ENCODE assay signal across 24 cellular contexts in the genomic region with DNA sequence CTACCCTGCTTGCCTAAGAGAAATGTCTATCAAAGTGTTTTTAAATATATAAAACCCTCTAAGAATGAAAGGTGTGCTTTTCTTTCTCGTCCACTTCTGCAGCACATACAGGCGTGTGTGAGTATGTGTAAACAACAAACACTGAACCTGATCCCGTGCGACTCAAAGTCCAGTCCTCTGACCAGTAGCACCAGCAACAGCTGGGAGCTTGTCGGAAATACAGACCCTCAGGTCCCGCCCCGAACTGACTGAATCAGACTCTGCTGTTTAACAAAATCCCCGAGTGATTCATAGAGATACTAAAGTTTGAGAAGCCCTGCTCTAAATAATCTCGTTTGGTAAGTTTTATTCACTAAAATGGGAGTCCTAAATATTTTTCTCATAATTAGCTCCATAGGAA.
DNase-seq lines count a peak whose midpoint lies in the region; TF ChIP-seq lines count a peak whose summit lies in the region.
"Had no signal": no experiment of that assay in that cellular context is flagged by ENCODE, and none has a peak within 500 bp of the region (broad histone marks: within the 10 kb centered on the region; RNA-seq: fewer than 3 reads in every experiment).

No MANE protein-coding gene starts in this region.

- peaks cover 22% of the 10 kb centered on the region for H3K4me1 Mint-ChIP-seq in progenitor cell of endocrine pancreas (ENCODE audit: low read depth)

- H3K9me3 Mint-ChIP-seq in progenitor cell of endocrine pancreas (ENCODE audit: low read depth) = no peaks in the 10 kb centered on the region
- H3K9me3 Mint-ChIP-seq: activated CD8-positive, alpha-beta T cell treated with anti-CD3 and anti-CD28 coated beads for 36 hours; activated T-helper 2 cell treated with anti-CD3 and anti-CD28 coated beads, Interferon-gamma antibody, Interleukin-2, Interleukin-4, amounts not matched to agents 10 μg/mL and 5 μg/mL and 100 μg/mL, durations not matched to agents 14 hours and 24 hours and 36 hours; CD8-positive, alpha-beta T cell; natural killer cell treated with Interleukin-12 subunit alpha and Interleukin-12 subunit beta and Interleukin-15 and Interleukin-18, amount 100 ng/mL, for 72 hours had no signal

- no peaks in the 10 kb centered on the region for H3K36me3 Mint-ChIP-seq in progenitor cell of endocrine pancreas (ENCODE audit: insufficient read depth)
- H3K36me3 Mint-ChIP-seq: activated naive CD8-positive, alpha-beta T cell; CD8-positive, alpha-beta T cell; natural killer cell treated with Interleukin-12 subunit alpha and Interleukin-12 subunit beta and Interleukin-15 and Interleukin-18, amount 100 ng/mL, for 72 hours had no signal

- peaks cover 2% of the 10 kb centered on the region for H3K27me3 Mint-ChIP-seq in progenitor cell of endocrine pancreas
- H3K27me3 Mint-ChIP-seq: activated naive CD8-positive, alpha-beta T cell had no signal

- no peak for TF ChIP-seq CTCF in progenitor cell of endocrine pancreas (IDR thresholded peaks at IDR 0.05; ENCODE audit: unreplicated experiment)

- peak overlapping the region; percentile 49 for H3K27ac Mint-ChIP-seq in progenitor cell of endocrine pancreas
- H3K27ac Mint-ChIP-seq: activated CD8-positive, alpha-beta T cell treated with anti-CD3 and anti-CD28 coated beads for 36 hours; activated naive CD8-positive, alpha-beta T cell; activated T-helper 2 cell treated with anti-CD3 and anti-CD28 coated beads, Interferon-gamma antibody, Interleukin-2, Interleukin-4, amounts not matched to agents 10 μg/mL and 5 μg/mL and 100 μg/mL, durations not matched to agents 14 hours and 24 hours and 36 hours; CD8-positive, alpha-beta T cell; natural killer cell treated with Interleukin-12 subunit alpha and Interleukin-12 subunit beta and Interleukin-15 and Interleukin-18, amount 100 ng/mL, for 72 hours had no signal

- no peak overlapping the region for H3K4me3 Mint-ChIP-seq in progenitor cell of endocrine pancreas (ENCODE audit: low read depth)
- H3K4me3 Mint-ChIP-seq: activated CD8-positive, alpha-beta T cell treated with anti-CD3 and anti-CD28 coated beads for 36 hours; activated naive CD8-positive, alpha-beta T cell; CD8-positive, alpha-beta T cell; natural killer cell treated with Interleukin-12 subunit alpha and Interleukin-12 subunit beta and Interleukin-15 and Interleukin-18, amount 100 ng/mL, for 72 hours had no signal

- DNase-seq in AG20443 (ENCODE audit: low spot score) (peak; percentile 20), LHCN-M2 (ENCODE audit: low read depth) (peak; percentile 91), iris pigment epithelial cell (ENCODE audit: low read depth) (peak; percentile 29), progenitor cell of endocrine pancreas (ENCODE audit: low spot score, unreplicated experiment) (no peak), NCI-H345 treated with DMSO at 0.1 percent for 48 hours (lab: John Stamatoyannopoulos, UW; ENCODE audit: unreplicated experiment) (no peak), GM03348 (ENCODE audit: low spot score) (no peak)
- no peak for DNase-seq in stimulated activated CD4-positive, alpha-beta T cell treated with anti-CD3 and anti-CD28 coated beads, Interleukin-2, amount 100 ng/mL, for 48 hours
- no peak for DNase-seq in stimulated activated CD4-positive, alpha-beta T cell treated with anti-CD3 and anti-CD28 coated beads, Interleukin-4, amount 100 ng/mL, for 24 hours
- DNase-seq: activated CD4-positive, alpha-beta T cell treated with anti-CD3 and anti-CD28 coated beads for 1 hour; activated CD8-positive, alpha-beta T cell treated with anti-CD3 and anti-CD28 coated beads for 36 hours; CD8-positive, alpha-beta T cell; central memory CD4-positive, alpha-beta T cell; gastrocnemius medialis; GF-D8; left ventricle myocardium inferior; NCI-H1105; NCI-H2029 treated with DMSO at 0.1 percent for 48 hours; NCI-H69; ovary; RPMI8226; stimulated activated naive CD4-positive, alpha-beta T cell had no signal

Comparison
In these comparisons a context has a peak if more than half of its experiments do, and no peak if none do; other contexts are left out.
1. DNase-seq: peak in AG20443 (single experiment), LHCN-M2 (single experiment) and iris pigment epithelial cell (single experiment); none in progenitor cell of endocrine pancreas (single experiment), stimulated activated CD4-positive, alpha-beta T cell treated with anti-CD3 and anti-CD28 coated beads, Interleukin-2, amount 100 ng/mL, for 48 hours (0 of 2), stimulated activated CD4-positive, alpha-beta T cell treated with anti-CD3 and anti-CD28 coated beads, Interleukin-4, amount 100 ng/mL, for 24 hours (single experiment), NCI-H345 treated with DMSO at 0.1 percent for 48 hours (single experiment) and GM03348 (single experiment).